ENCODE assay signal across 26 cellular contexts in genomic region chr7:69211336-69211735, GRCh38.
"Had no signal": no experiment of that assay in that cellular context is flagged by ENCODE, and none has a peak within 500 bp of the region (broad histone marks: within the 10 kb centered on the region; RNA-seq: fewer than 3 reads in every experiment).

No MANE protein-coding gene starts in this region.

- DNase-seq: islet precursor cell; left ventricle myocardium inferior; nucleus accumbens; pancreas; posterior cingulate gyrus; retina; right cardiac atrium; stimulated activated CD4-positive, alpha-beta T cell treated with anti-CD3 and anti-CD28 coated beads, Interleukin-12 subunit alpha, Interleukin-12 subunit beta, amount 100 ng/mL, for 4 hours; stimulated activated CD4-positive, alpha-beta T cell treated with anti-CD3 and anti-CD28 coated beads, Interleukin-15, amount 100 ng/mL, for 24 hours; stimulated activated CD4-positive, alpha-beta T cell treated with anti-CD3 and anti-CD28 coated beads, Interleukin-2, amount 100 ng/mL, for 24 hours; stimulated activated CD4-positive, alpha-beta T cell treated with anti-CD3 and anti-CD28 coated beads, Interleukin-4, amount 100 ng/mL, for 1 hour; stimulated activated naive CD4-positive, alpha-beta T cell; tibial artery; trophoblast cell; upper lobe of right lung had no signal

- H3K27me3 Mint-ChIP-seq: naive B cell; natural killer cell treated with Interleukin-12 subunit alpha and Interleukin-12 subunit beta and Interleukin-15 and Interleukin-18, amount 100 ng/mL, for 72 hours; stimulated activated naive CD8-positive, alpha-beta T cell treated with anti-CD3 and anti-CD28 coated beads, Interleukin-15, Interleukin-2, amounts not matched to agents 100 ng/mL and 50 ng/mL, for 24 hours had no signal

- H3K36me3 Mint-ChIP-seq: mesothelial cell of epicardium; natural killer cell treated with Interleukin-12 subunit alpha and Interleukin-12 subunit beta and Interleukin-15 and Interleukin-18, amount 100 ng/mL, for 72 hours; stimulated activated effector memory CD8-positive, alpha-beta T cell treated with anti-CD3 and anti-CD28 coated beads, Interleukin-12 subunit alpha, Interleukin-12 subunit beta, amount 100 ng/mL, for 72 hours had no signal

- H3K9me3 ChIP-seq: left ventricle myocardium inferior, pancreas, prostate gland, suprapubic skin, thoracic aorta, tibial artery, upper lobe of right lung had no signal

- ATAC-seq: natural killer cell treated with Interleukin-12 subunit alpha and Interleukin-12 subunit beta and Interleukin-15 and Interleukin-18, amount 100 ng/mL, for 72 hours; pancreas; right cardiac atrium; sciatic nerve; stimulated activated effector memory CD8-positive, alpha-beta T cell treated with anti-CD3 and anti-CD28 coated beads, Interleukin-12 subunit alpha, Interleukin-12 subunit beta, amount 100 ng/mL, for 72 hours; upper lobe of right lung had no signal

- H3K36me3 ChIP-seq: left ventricle myocardium inferior, pancreas, prostate gland, suprapubic skin, thoracic aorta, tibial artery, upper lobe of right lung had no signal

- H3K27ac ChIP-seq: left ventricle myocardium inferior, pancreas, prostate gland, skin epidermis, suprapubic skin, thoracic aorta, tibial artery, upper lobe of right lung had no signal

- H3K27ac Mint-ChIP-seq: mesothelial cell of epicardium; natural killer cell treated with Interleukin-12 subunit alpha and Interleukin-12 subunit beta and Interleukin-15 and Interleukin-18, amount 100 ng/mL, for 72 hours; stimulated activated effector memory CD8-positive, alpha-beta T cell treated with anti-CD3 and anti-CD28 coated beads, Interleukin-12 subunit alpha, Interleukin-12 subunit beta, amount 100 ng/mL, for 72 hours; stimulated activated naive CD8-positive, alpha-beta T cell treated with anti-CD3 and anti-CD28 coated beads, Interleukin-15, Interleukin-2, amounts not matched to agents 100 ng/mL and 50 ng/mL, for 24 hours had no signal

- H3K4me1 Mint-ChIP-seq: mesothelial cell of epicardium; stimulated activated effector memory CD8-positive, alpha-beta T cell treated with anti-CD3 and anti-CD28 coated beads, Interleukin-12 subunit alpha, Interleukin-12 subunit beta, amount 100 ng/mL, for 72 hours had no signal

- H3K4me3 ChIP-seq: left ventricle myocardium inferior, lung, pancreas, prostate gland, skin epidermis, suprapubic skin, thoracic aorta, tibial artery, upper lobe of right lung had no signal

- H3K4me3 Mint-ChIP-seq: mesothelial cell of epicardium; natural killer cell treated with Interleukin-12 subunit alpha and Interleukin-12 subunit beta and Interleukin-15 and Interleukin-18, amount 100 ng/mL, for 72 hours; stimulated activated effector memory CD8-positive, alpha-beta T cell treated with anti-CD3 and anti-CD28 coated beads, Interleukin-12 subunit alpha, Interleukin-12 subunit beta, amount 100 ng/mL, for 72 hours; stimulated activated naive CD8-positive, alpha-beta T cell treated with anti-CD3 and anti-CD28 coated beads, Interleukin-15, Interleukin-2, amounts not matched to agents 100 ng/mL and 50 ng/mL, for 24 hours had no signal

- H3K4me1 ChIP-seq: left ventricle myocardium inferior, pancreas, prostate gland, suprapubic skin, tibial artery, upper lobe of right lung had no signal

- H3K9me3 Mint-ChIP-seq: mesothelial cell of epicardium; naive B cell; natural killer cell treated with Interleukin-12 subunit alpha and Interleukin-12 subunit beta and Interleukin-15 and Interleukin-18, amount 100 ng/mL, for 72 hours; stimulated activated effector memory CD8-positive, alpha-beta T cell treated with anti-CD3 and anti-CD28 coated beads, Interleukin-12 subunit alpha, Interleukin-12 subunit beta, amount 100 ng/mL, for 72 hours had no signal

- H3K27me3 ChIP-seq: pancreas, suprapubic skin, upper lobe of right lung had no signal
